Comparison of ENCODE assay signal across 15 cellular contexts in genomic region chr5:76816110-76816831, GRCh38. TPM values are rescaled to one million over a fixed set of nuclear protein-coding genes. Genes with fewer than 3 reads are reported as not detected.
"Had no signal": no experiment of that assay in that cellular context is flagged by ENCODE, and none has a peak within 500 bp of the region (broad histone marks: within the 10 kb centered on the region; RNA-seq: fewer than 3 reads in every experiment).

No MANE protein-coding gene starts in this region.

- H3K4me3 ChIP-seq: lung, right atrium auricular region, tibial artery, vagina had no signal

- H3K27ac ChIP-seq: brain microvascular endothelial cell, right atrium auricular region, tibial artery, vagina had no signal

- H3K36me3 ChIP-seq: brain microvascular endothelial cell, right atrium auricular region, tibial artery, vagina had no signal

- H3K9me3 Mint-ChIP-seq: activated naive CD4-positive, alpha-beta T cell treated with anti-CD3 and anti-CD28 coated beads, Interleukin-2, amount 50 U/mL, for 72 hours; immature natural killer cell; stimulated activated effector memory CD8-positive, alpha-beta T cell treated with anti-CD3 and anti-CD28 coated beads, Interleukin-12 subunit alpha, Interleukin-12 subunit beta, amount 100 ng/mL, for 72 hours had no signal

- DNase-seq: activated CD4-positive, alpha-beta T cell treated with anti-CD3 and anti-CD28 coated beads, Interleukin-2, amount 50 U/mL, for 1 hour; amygdala; brain microvascular endothelial cell; cerebellar nuclear complex; dermis blood vessel endothelial cell; immature natural killer cell; left cardiac atrium; naive thymus-derived CD4-positive, alpha-beta T cell; posterior cingulate gyrus; tibial artery had no signal

- H3K9me3 ChIP-seq: right atrium auricular region, tibial artery, vagina had no signal

- H3K4me3 Mint-ChIP-seq: naive thymus-derived CD4-positive, alpha-beta T cell; stimulated activated effector memory CD8-positive, alpha-beta T cell treated with anti-CD3 and anti-CD28 coated beads, Interleukin-12 subunit alpha, Interleukin-12 subunit beta, amount 100 ng/mL, for 72 hours had no signal

- H3K27me3 ChIP-seq: brain microvascular endothelial cell, vagina had no signal

- H3K27ac Mint-ChIP-seq: activated naive CD4-positive, alpha-beta T cell treated with anti-CD3 and anti-CD28 coated beads, Interleukin-2, amount 50 U/mL, for 72 hours; immature natural killer cell; naive thymus-derived CD4-positive, alpha-beta T cell; stimulated activated effector memory CD8-positive, alpha-beta T cell treated with anti-CD3 and anti-CD28 coated beads, Interleukin-12 subunit alpha, Interleukin-12 subunit beta, amount 100 ng/mL, for 72 hours had no signal

- ATAC-seq: activated naive CD4-positive, alpha-beta T cell treated with anti-CD3 and anti-CD28 coated beads, Interleukin-2, amount 50 U/mL, for 72 hours; left cardiac atrium; naive thymus-derived CD4-positive, alpha-beta T cell; stimulated activated effector memory CD8-positive, alpha-beta T cell treated with anti-CD3 and anti-CD28 coated beads, Interleukin-12 subunit alpha, Interleukin-12 subunit beta, amount 100 ng/mL, for 72 hours had no signal

- H3K36me3 Mint-ChIP-seq: activated naive CD4-positive, alpha-beta T cell treated with anti-CD3 and anti-CD28 coated beads, Interleukin-2, amount 50 U/mL, for 72 hours; immature natural killer cell; naive thymus-derived CD4-positive, alpha-beta T cell; stimulated activated effector memory CD8-positive, alpha-beta T cell treated with anti-CD3 and anti-CD28 coated beads, Interleukin-12 subunit alpha, Interleukin-12 subunit beta, amount 100 ng/mL, for 72 hours had no signal

RNA-seq across cellular contexts. Expression of gene S100Z, which starts 33.5 kb away (rescaled TPM):
- total RNA-seq: dermis blood vessel endothelial cell, left cardiac atrium, right atrium auricular region, vagina had no signal
- polyA plus RNA-seq: naive thymus-derived CD4-positive, alpha-beta T cell had no signal
